ENCODE assay signal across 9 cellular contexts in genomic region chr19:47097396-47098217, GRCh38. TPM values are rescaled to one million over a fixed set of nuclear protein-coding genes. Genes with fewer than 3 reads are reported as not detected.
DNase-seq lines count a peak whose midpoint lies in the region; ATAC-seq and TF ChIP-seq lines count a peak whose summit lies in the region.
"Had no signal": no experiment of that assay in that cellular context is flagged by ENCODE, and none has a peak within 500 bp of the region (broad histone marks: within the 10 kb centered on the region; RNA-seq: fewer than 3 reads in every experiment).

No MANE protein-coding gene starts in this region.

- H3K4me1 ChIP-seq in mammary epithelial cell (ENCODE audit: insufficient read depth, low read length) (peaks cover 35% of the 10 kb centered on the region), liver (ENCODE audit: control insufficient read depth in 4 of 4, insufficient read depth in 4 of 4, low read length in 3 of 4) (peaks cover 7 to 32% (median 16%) of the 10 kb centered on the region in 4 donors), stomach (peaks cover 58 to 88% (median 68%) of the 10 kb centered on the region in 4 donors)

- DNase-seq in MV-4-11 (lab: John Stamatoyannopoulos, UW) (peak; percentile 81), mammary epithelial cell (peak; percentile 28), stomach (peak; percentile 59), dedifferentiated amniotic fluid mesenchymal stem cell (ENCODE audit: extremely low spot score) (no peak), NCI-H774 (lab: John Stamatoyannopoulos, UW) (no peak)
- no peak for DNase-seq in stimulated activated naive CD4-positive, alpha-beta T cell (lab: John Stamatoyannopoulos, UW)
- DNase-seq: NCI-H1694 had no signal

- peaks cover 4% of the 10 kb centered on the region for H3K36me3 ChIP-seq in mammary epithelial cell (ENCODE audit: insufficient read depth, low read length)
- peaks cover 3 to 14% (median 9%) of the 10 kb centered on the region in 4 donors for H3K36me3 ChIP-seq in liver (ENCODE audit: control insufficient read depth in 4 of 4, insufficient read depth in 3 of 4, low read depth in 1 of 4, low read length in 3 of 4)
- peaks cover 10 to 22% (median 17%) of the 10 kb centered on the region in 4 donors for H3K36me3 ChIP-seq in stomach

- TF ChIP-seq POLR2A in stomach (IDR thresholded peaks at IDR 0.05): no peak

- no peaks in the 10 kb centered on the region for H4K20me1 ChIP-seq in mammary epithelial cell (ENCODE audit: insufficient read depth, low read length)

- H3K27me3 ChIP-seq in mammary epithelial cell (ENCODE audit: insufficient read depth, low read length) (no peaks in the 10 kb centered on the region), liver (ENCODE audit: control insufficient read depth in 4 of 4, insufficient read depth in 4 of 4, low read length in 3 of 4) (no peaks in the 10 kb centered on the region), stomach (no peaks in the 10 kb centered on the region)

- dilution Hi-C loops in mammary epithelial cell (cut with HindIII; ENCODE audit: low sequenced_read_pairs): no loop called here

- H3K9me3 ChIP-seq in mammary epithelial cell (replicated peaks; ENCODE audit: insufficient read depth, low read length): no peaks in the 10 kb centered on the region
- no peaks in the 10 kb centered on the region for H3K9me3 ChIP-seq in liver (ENCODE audit: control insufficient read depth in 4 of 4, low read length in 3 of 4)
- H3K9me3 ChIP-seq in stomach: no peaks in the 10 kb centered on the region

- H3K4me2 ChIP-seq in mammary epithelial cell (ENCODE audit: insufficient read depth, low read depth, low read length): peak overlapping the region; percentile 9

- H3K4me3 ChIP-seq in mammary epithelial cell (replicated peaks in 1 of 3; ENCODE audit: insufficient read depth in 1 of 3, low read depth in 2 of 3, low read length in 3 of 3): no peak overlapping the region
- no peak overlapping the region for H3K4me3 ChIP-seq in liver (ENCODE audit: low read depth in 1 of 3, low read length in 3 of 3)
- H3K4me3 ChIP-seq in stomach: peak overlapping the region in 1 of 4 donors; percentile 7

- TF ChIP-seq CTCF in mammary epithelial cell (conservative IDR thresholded peaks at IDR 0.05 in 1 of 2, IDR thresholded peaks at IDR 0.05 in 1 of 2; ENCODE audit: extremely low read depth in 1 of 2, insufficient read depth in 1 of 2, low read depth in 1 of 2, low read length in 2 of 2) (no peak), liver (IDR thresholded peaks at IDR 0.05; ENCODE audit: low read depth, low read length, missing input control) (no peak), stomach (IDR thresholded peaks at IDR 0.05) (no peak)

- intact Hi-C loops in mammary epithelial cell (cut with micrococcal nuclease): no loop called here
- intact Hi-C loops in stomach (cut with DNase I; ENCODE audit: low total_unique reads): no loop called here

- no peak for ATAC-seq in HG02642 (IDR thresholded peaks at IDR 0.05; ENCODE audit: poor library complexity, unreplicated experiment)

- H3K9ac ChIP-seq in mammary epithelial cell (ENCODE audit: insufficient read depth, low read length) (no peak overlapping the region), liver (ENCODE audit: low read depth in 1 of 2, low read length in 2 of 2) (no peak overlapping the region)

- in situ Hi-C loops in mammary epithelial cell (cut with MboI; ENCODE audit: low sequenced_read_pairs in 2 of 2): no loop called here

- WGBS in mammary epithelial cell (ENCODE audit: low coverage, missing lambda C conversion rate): 40% methylated on average over 29 of the region's 31 CpGs
- 91% methylated on average over 31 of the region's 31 CpGs for WGBS in liver
- 61 to 75% (median 63%) methylated on average over 25 to 31 of the region's 31 CpGs for WGBS in stomach, 5 donors

- H3K27ac ChIP-seq in mammary epithelial cell (ENCODE audit: insufficient read depth, low read depth, low read length) (no peak overlapping the region), liver (ENCODE audit: low read depth in 1 of 2, low read length in 2 of 2) (peak overlapping the region; percentile 68 to 75), stomach (peak overlapping the region; percentile 74 to 87 (median 85))

- peaks cover 95% of the 10 kb centered on the region for H3K79me2 ChIP-seq in mammary epithelial cell (ENCODE audit: insufficient read depth, low read length)

- CTCF ChIA-PET in mammary epithelial cell (lab: Charles Lee; ENCODE audit: low non-redundant PET): no interaction called here

- no TSS peak for BruUV-seq in mammary epithelial cell (replicated peaks; lab: Mats Ljungman, UMichigan)

- peak overlapping the region; percentile 1 for H2AFZ ChIP-seq in mammary epithelial cell (ENCODE audit: low read depth, low read length)

- no peak for TF ChIP-seq EP300 in stomach (IDR thresholded peaks at IDR 0.05)

- TF ChIP-seq RAD21 in liver (IDR thresholded peaks at IDR 0.05): no peak

TF ChIP-seq in liver, 16 proteins besides CTCF, POLR2A, EP300 and RAD21:
- TF ChIP-seq FOXA1 (IDR thresholded peaks at IDR 0.05): no peak
- TF ChIP-seq RXRA (IDR thresholded peaks at IDR 0.05): no peak
- TF ChIP-seq JUND (IDR thresholded peaks at IDR 0.05): no peak
- no peak for TF ChIP-seq ATF3 (IDR thresholded peaks at IDR 0.05)
- no peak for TF ChIP-seq TAF1 (conservative IDR thresholded peaks at IDR 0.05)
- no peak for TF ChIP-seq HNF4A (conservative IDR thresholded peaks at IDR 0.05)
- TF ChIP-seq FOXA2 (IDR thresholded peaks at IDR 0.05): no peak
- no peak for TF ChIP-seq NR2F2 (IDR thresholded peaks at IDR 0.05)
- no peak for TF ChIP-seq GABPA (IDR thresholded peaks at IDR 0.05 in 1 of 2, conservative IDR thresholded peaks at IDR 0.05 in 1 of 2)
- TF ChIP-seq MAX (IDR thresholded peaks at IDR 0.05): no peak
- no peak for TF ChIP-seq EGR1 (IDR thresholded peaks at IDR 0.05; ENCODE audit: low read depth in 2 of 2)
- TF ChIP-seq, protein P1, sequence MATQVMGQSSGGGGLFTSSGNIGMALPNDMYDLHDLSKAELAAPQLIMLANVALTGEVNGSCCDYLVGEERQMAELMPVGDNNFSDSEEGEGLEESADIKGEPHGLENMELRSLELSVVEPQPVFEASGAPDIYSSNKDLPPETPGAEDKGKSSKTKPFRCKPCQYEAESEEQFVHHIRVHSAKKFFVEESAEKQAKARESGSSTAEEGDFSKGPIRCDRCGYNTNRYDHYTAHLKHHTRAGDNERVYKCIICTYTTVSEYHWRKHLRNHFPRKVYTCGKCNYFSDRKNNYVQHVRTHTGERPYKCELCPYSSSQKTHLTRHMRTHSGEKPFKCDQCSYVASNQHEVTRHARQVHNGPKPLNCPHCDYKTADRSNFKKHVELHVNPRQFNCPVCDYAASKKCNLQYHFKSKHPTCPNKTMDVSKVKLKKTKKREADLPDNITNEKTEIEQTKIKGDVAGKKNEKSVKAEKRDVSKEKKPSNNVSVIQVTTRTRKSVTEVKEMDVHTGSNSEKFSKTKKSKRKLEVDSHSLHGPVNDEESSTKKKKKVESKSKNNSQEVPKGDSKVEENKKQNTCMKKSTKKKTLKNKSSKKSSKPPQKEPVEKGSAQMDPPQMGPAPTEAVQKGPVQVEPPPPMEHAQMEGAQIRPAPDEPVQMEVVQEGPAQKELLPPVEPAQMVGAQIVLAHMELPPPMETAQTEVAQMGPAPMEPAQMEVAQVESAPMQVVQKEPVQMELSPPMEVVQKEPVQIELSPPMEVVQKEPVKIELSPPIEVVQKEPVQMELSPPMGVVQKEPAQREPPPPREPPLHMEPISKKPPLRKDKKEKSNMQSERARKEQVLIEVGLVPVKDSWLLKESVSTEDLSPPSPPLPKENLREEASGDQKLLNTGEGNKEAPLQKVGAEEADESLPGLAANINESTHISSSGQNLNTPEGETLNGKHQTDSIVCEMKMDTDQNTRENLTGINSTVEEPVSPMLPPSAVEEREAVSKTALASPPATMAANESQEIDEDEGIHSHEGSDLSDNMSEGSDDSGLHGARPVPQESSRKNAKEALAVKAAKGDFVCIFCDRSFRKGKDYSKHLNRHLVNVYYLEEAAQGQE (IDR thresholded peaks at IDR 0.05): no peak
- no peak for TF ChIP-seq YY1 (IDR thresholded peaks at IDR 0.05)

RNA-seq across cellular contexts. Expression of gene ZC3H4, which starts 16.0 kb away (rescaled TPM):
- total RNA-seq in mammary epithelial cell (10 to 100 TPM; 13.8 to 57.8 TPM), liver (10 to 100 TPM in 1 of 2 donors, 1 to 10 TPM in 1; 7.7 to 11.8 TPM), stomach (10 to 100 TPM; 14.7 to 78.5 (median 38.8) TPM)
- polyA plus RNA-seq in mammary epithelial cell (10.0 TPM), liver (1 to 10 TPM; 2.9 to 4.8 TPM), stomach (1 to 10 TPM; 4.7 to 8.5 (median 5.7) TPM)
- polyA minus RNA-seq in mammary epithelial cell: 36.8 TPM

RNA-seq across cellular contexts. Expression of gene SAE1, which starts 33.0 kb away (rescaled TPM):
- total RNA-seq in mammary epithelial cell (100 to 1,000 TPM in 1 of 2 donors, 10 to 100 TPM in 1; 62.0 to 106 TPM), liver (10 to 100 TPM; 22.3 to 31.8 TPM), stomach (100 to 1,000 TPM in 1 of 5 donors, 10 to 100 TPM in 4; 16.2 to 373 (median 38.7) TPM)
- polyA plus RNA-seq in mammary epithelial cell (107 TPM), liver (10 to 100 TPM; 19.0 to 31.7 TPM), stomach (10 to 100 TPM; 37.8 to 53.9 (median 48.4) TPM)
- polyA minus RNA-seq in mammary epithelial cell: 52.1 TPM

RNA-seq across cellular contexts. Expression of gene TMEM160, which starts 49.2 kb away (rescaled TPM):
- total RNA-seq in mammary epithelial cell: 10 to 100 TPM; 11.7 to 32.1 TPM
- polyA plus RNA-seq in mammary epithelial cell: 23.0 TPM
- not detected for polyA minus RNA-seq in mammary epithelial cell
- total RNA-seq in liver: 10 to 100 TPM; 11.5 to 12.4 TPM
- 10 to 100 TPM; 32.1 to 49.2 TPM for polyA plus RNA-seq in liver
- 100 to 1,000 TPM in 1 of 5 donors, 10 to 100 TPM in 2, 1 to 10 TPM in 1, not detected in 1; 7.0 to 232 (median 23.9) TPM for total RNA-seq in stomach
- 10 to 100 TPM in 2 of 3 donors, 1 to 10 TPM in 1; 5.4 to 76.1 (median 59.0) TPM for polyA plus RNA-seq in stomach

Comparison
In these comparisons a context has a peak if more than half of its experiments do, and no peak if none do; other contexts are left out.
1. DNase-seq: peak in MV-4-11 (single experiment), mammary epithelial cell (single experiment) and stomach (single experiment); none in stimulated activated naive CD4-positive, alpha-beta T cell (0 of 6), dedifferentiated amniotic fluid mesenchymal stem cell (single experiment) and NCI-H774 (single experiment).